22 cellular contexts compared by ENCODE assay signal in the genomic region with DNA sequence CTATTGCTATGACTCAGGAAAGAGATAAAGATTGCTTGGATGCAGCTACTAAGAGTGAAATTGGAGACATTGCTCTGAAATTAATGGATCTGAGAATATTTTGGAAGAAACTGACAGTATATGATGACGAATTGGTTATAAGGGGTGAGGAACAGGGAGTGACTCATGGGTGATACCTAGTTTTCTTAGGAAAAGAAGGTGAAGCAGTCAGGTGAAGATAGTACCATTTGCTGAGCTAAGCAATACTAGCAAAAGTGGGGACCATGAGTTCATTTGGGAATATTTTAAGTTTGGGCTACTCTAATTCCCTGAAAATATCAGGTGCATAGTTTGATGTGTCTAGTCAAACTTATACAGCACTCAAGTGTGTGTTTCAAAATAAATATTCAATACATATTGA.
A peak's percentile ranks its signal among the peaks of the same experiment; 100 is the strongest.
DNase-seq lines count a peak whose midpoint lies in the region; ATAC-seq, FAIRE-seq and TF ChIP-seq lines count a peak whose summit lies in the region.
"Had no signal": no experiment of that assay in that cellular context is flagged by ENCODE, and none has a peak within 500 bp of the region (broad histone marks: within the 10 kb centered on the region; RNA-seq: fewer than 3 reads in every experiment).

No MANE protein-coding gene starts in this region.

- no peak for FAIRE-seq in A549 (lab: Jason Lieb, UNC)
- no peak for FAIRE-seq in H1 (lab: Jason Lieb, UNC)
- FAIRE-seq: GM12878, GM18507, H54 had no signal

- no peaks in the 10 kb centered on the region for H3K27me3 ChIP-seq in PC-3 (ENCODE audit: low read length)
- no peaks in the 10 kb centered on the region for H3K27me3 ChIP-seq in H1 (replicated peaks in 1 of 4; ENCODE audit: control insufficient read depth in 3 of 4, extremely low read depth in 1 of 4, insufficient read depth in 3 of 4, low read length in 3 of 4)
- H3K27me3 ChIP-seq in WERI-Rb-1 (ENCODE audit: insufficient read depth, low read depth, severe bottlenecking) = no peaks in the 10 kb centered on the region

- H3K4me3 ChIP-seq in A549 (no peak overlapping the region), PC-3 (ENCODE audit: low read length) (no peak overlapping the region), H1 (ENCODE audit: extremely low read depth in 1 of 4, insufficient read depth in 2 of 4, low read depth in 3 of 4, low read length in 4 of 4) (no peak overlapping the region), WERI-Rb-1 (ENCODE audit: low read depth, low read length) (no peak overlapping the region)
- H3K4me3 ChIP-seq: GM12878, GM23338, HAP-1 had no signal

- H3K79me1 ChIP-seq in H1 (ENCODE audit: low read depth, low read length) = no peaks in the 10 kb centered on the region

- no peaks in the 10 kb centered on the region for H3F3A ChIP-seq in PC-3 (ENCODE audit: low read length, unreplicated experiment)

- BruUV-seq in PC-3 (replicated peaks; lab: Mats Ljungman, UMichigan) = no TSS peak

- H2BK120ac ChIP-seq in H1 (replicated peaks; ENCODE audit: low read depth, low read length) = no peak overlapping the region

- H2BK12ac ChIP-seq in H1 (ENCODE audit: low read depth, low read length) = no peak overlapping the region

- H2AK5ac ChIP-seq in H1 (ENCODE audit: low read depth, low read length) = no peak overlapping the region

- CTCF ChIA-PET in A549 (lab: Yijun Ruan, JAX) (interaction anchor here (1.7 kb wide), 1 partner anchor 12 kb away, joined by 4 read pairs; no protein-coding TSS in a partner anchor), PC-3 (lab: Charles Lee) (no interaction called here), H1 (lab: Charles Lee; ENCODE audit: partially characterized antibody) (interaction anchor here (0.9 to 1.2 kb wide), 3 partner anchors 9 to 541 kb away, joined by 3 read pairs; no protein-coding TSS in a partner anchor)

- no peak overlapping the region for H3K4ac ChIP-seq in H1 (replicated peaks; ENCODE audit: insufficient read length, low read depth, low read length)

- H3K4me2 ChIP-seq in A549 (no peak overlapping the region), PC-3 (ENCODE audit: low read length) (no peak overlapping the region), H1 (ENCODE audit: insufficient read depth in 1 of 2, low read depth in 2 of 2, low read length in 2 of 2) (no peak overlapping the region)
- H3K4me2 ChIP-seq: GM23338 had no signal

- intact Hi-C loops in PC-3 (cut with micrococcal nuclease) = no loop called here

- H3K9ac ChIP-seq in PC-3 (ENCODE audit: low read length) (no peak overlapping the region), H1 (replicated peaks in 1 of 4; ENCODE audit: extremely low read depth in 1 of 4, low read depth in 3 of 4, low read length in 3 of 4) (no peak overlapping the region)

- no peak overlapping the region for H3K27ac ChIP-seq in A549
- H3K27ac ChIP-seq in PC-3 (ENCODE audit: low read length) = no peak overlapping the region
- no peak overlapping the region for H3K27ac ChIP-seq in H1 (ENCODE audit: low read depth, low read length)
- no peak overlapping the region for H3K27ac ChIP-seq in WERI-Rb-1

- H2BK20ac ChIP-seq in H1 (ENCODE audit: low read length) = no peak overlapping the region

- H3K79me2 ChIP-seq in PC-3 (ENCODE audit: low read length) (no peaks in the 10 kb centered on the region), H1 (ENCODE audit: control insufficient read depth in 1 of 2, insufficient read depth in 2 of 2, low read length in 2 of 2) (no peaks in the 10 kb centered on the region)

- no peak overlapping the region for H3K23ac ChIP-seq in H1 (ENCODE audit: insufficient read length)

- H3K9me2 ChIP-seq in PC-3 (replicated peaks; ENCODE audit: low read length) = no peaks in the 10 kb centered on the region

- TF ChIP-seq EP300 in A549 (IDR thresholded peaks at IDR 0.05) = no peak
- no peak for TF ChIP-seq EP300 in H1 (IDR thresholded peaks at IDR 0.05; ENCODE audit: borderline replicate concordance in 1 of 2, low read depth in 2 of 2, low read length in 2 of 2)

- H4K20me1 ChIP-seq in PC-3 (ENCODE audit: low read length) (no peaks in the 10 kb centered on the region), H1 (replicated peaks in 1 of 2; ENCODE audit: control insufficient read depth in 1 of 2, insufficient read depth in 2 of 2, low read length in 2 of 2) (no peaks in the 10 kb centered on the region)

- H2BK5ac ChIP-seq in H1 (ENCODE audit: low read depth, low read length) = no peak overlapping the region

- no peaks in the 10 kb centered on the region for H3K36me3 ChIP-seq in PC-3 (ENCODE audit: low read depth, low read length)
- H3K36me3 ChIP-seq in H1 (ENCODE audit: control insufficient read depth in 2 of 4, insufficient read depth in 4 of 4, low read length in 3 of 4) = no peaks in the 10 kb centered on the region
- no peaks in the 10 kb centered on the region for H3K36me3 ChIP-seq in WERI-Rb-1
- H3K36me3 ChIP-seq: HAP-1 had no signal

- no peak overlapping the region for H4K8ac ChIP-seq in H1 (ENCODE audit: extremely low read depth, insufficient read depth, low read length)

- no peak for TF ChIP-seq CTCF in A549 (IDR thresholded peaks at IDR 0.05)
- TF ChIP-seq CTCF in PC-3 (conservative IDR thresholded peaks at IDR 0.05; ENCODE audit: low read depth, low read length) = no peak
- TF ChIP-seq CTCF in H1 (IDR thresholded peaks at IDR 0.05; ENCODE audit: control extremely low read depth in 1 of 3, insufficient read depth in 1 of 3, low read depth in 1 of 3, low read length in 3 of 3) = no peak
- TF ChIP-seq CTCF in WERI-Rb-1 (IDR thresholded peaks at IDR 0.05; ENCODE audit: low read depth, low read length) = no peak

- WGBS in A549 (ENCODE audit: missing lambda C conversion rate) = 0% methylated on average over 1 of the region's 1 CpG
- 94% methylated on average over 1 of the region's 1 CpG; no CpG with 5 or more reads in 1 of the 2 experiments for WGBS in H1 (ENCODE audit: extremely low coverage in 1 of 2, insufficient coverage in 1 of 2, insufficient read length in 1 of 2, insufficient replicate concordance in 2 of 2, low coverage in 1 of 2, low lambda C conversion rate in 2 of 2, missing lambda C conversion rate in 1 of 2), 2 experiments

- ATAC-seq in A549 (no peak), PC-3 (no peak)
- ATAC-seq: CD8-positive, alpha-beta T cell; GM12878; GM23338 had no signal

- H3K18ac ChIP-seq in H1 (ENCODE audit: extremely low read depth, low read length) = no peak overlapping the region

- POLR2A ChIA-PET in A549 (lab: Yijun Ruan, JAX) (no interaction called here), PC-3 (lab: Charles Lee; ENCODE audit: unreplicated experiment) (no interaction called here), H1 (lab: Charles Lee; ENCODE audit: partially characterized antibody) (no interaction called here)

- no peak overlapping the region for H2AFZ ChIP-seq in PC-3 (ENCODE audit: low read length)
- H2AFZ ChIP-seq in H1 (ENCODE audit: low read length) = no peak overlapping the region
- H2AFZ ChIP-seq: GM23338 had no signal

- TF ChIP-seq RAD21 in A549 (conservative IDR thresholded peaks at IDR 0.05 in 1 of 2, IDR thresholded peaks at IDR 0.05 in 1 of 2) = no peak
- no peak for TF ChIP-seq RAD21 in H1 (IDR thresholded peaks at IDR 0.05 in 1 of 2, conservative IDR thresholded peaks at IDR 0.05 in 1 of 2; ENCODE audit: low read depth in 2 of 2, low read length in 2 of 2)

- no peak overlapping the region for H4K91ac ChIP-seq in H1 (replicated peaks; ENCODE audit: insufficient read length, low read length)

- H2BK15ac ChIP-seq in H1 (ENCODE audit: low read length) = no peak overlapping the region

- no peak overlapping the region for H3K56ac ChIP-seq in H1 (replicated peaks; ENCODE audit: insufficient read length, low read depth, low read length)

- H3K4me1 ChIP-seq in A549 (no peaks in the 10 kb centered on the region), PC-3 (ENCODE audit: insufficient read depth, low read length) (no peaks in the 10 kb centered on the region), H1 (replicated peaks in 1 of 4; ENCODE audit: control insufficient read depth in 3 of 4, insufficient read depth in 4 of 4, low read length in 3 of 4) (no peaks in the 10 kb centered on the region)
- H3K4me1 ChIP-seq: Caco-2, HAP-1 had no signal

- no peak overlapping the region for H4K5ac ChIP-seq in H1 (ENCODE audit: insufficient read length, low read depth, low read length)

- no peak overlapping the region for H3K14ac ChIP-seq in H1 (ENCODE audit: insufficient read length)

- no peak for TF ChIP-seq POLR2A in A549 (IDR thresholded peaks at IDR 0.05; ENCODE audit: low read length)
- no peak for TF ChIP-seq POLR2A in H1 (IDR thresholded peaks at IDR 0.05; ENCODE audit: control extremely low read depth in 1 of 2, low read depth in 2 of 2, low read length in 2 of 2)

- H3K9me3 ChIP-seq in A549 = no peaks in the 10 kb centered on the region
- no peaks in the 10 kb centered on the region for H3K9me3 ChIP-seq in PC-3 (ENCODE audit: low read length)
- no peaks in the 10 kb centered on the region for H3K9me3 ChIP-seq in H1 (ENCODE audit: insufficient read depth in 2 of 2, low read depth in 1 of 2, low read length in 1 of 2)
- no peaks in the 10 kb centered on the region for H3K9me3 ChIP-seq in WERI-Rb-1 (ENCODE audit: severe bottlenecking)
- H3K9me3 ChIP-seq: Caco-2, HAP-1 had no signal

- H3K23me2 ChIP-seq in H1 (ENCODE audit: low read depth, low read length) = no peaks in the 10 kb centered on the region

- DNase-seq in A549 (ENCODE audit: low read depth in 1 of 2, low spot score in 1 of 2) = no peak
- DNase-seq in PC-3 = peak; percentile 6
- DNase-seq in SW480 (ENCODE audit: low spot score) = peak; percentile 6
- DNase-seq in H1 (ENCODE audit: low read depth in 1 of 2, low spot score in 2 of 2) = no peak
- no peak for DNase-seq in middle frontal gyrus (ENCODE audit: extremely low spot score, low spot score)
- no peak for DNase-seq in NCI-H1694 treated with DMSO at 0.1 percent for 48 hours (lab: John Stamatoyannopoulos, UW)
- DNase-seq in WERI-Rb-1 = no peak
- DNase-seq: 8988T; C1 segment of cervical spinal cord; Caco-2; CD4-positive, CD25-positive, alpha-beta regulatory T cell; CD8-positive, alpha-beta T cell; DMS153; DMS79; EL; GDM1; HFFc6 had no signal

TF ChIP-seq in A549, 52 proteins besides CTCF, POLR2A, EP300 and RAD21 (continues in another document):
- TF ChIP-seq TFCP2L1 (CRISPR knock-in tag; IDR thresholded peaks at IDR 0.05) (no peak), CHD2 (IDR thresholded peaks at IDR 0.05; ENCODE audit: low read length, partially characterized antibody) (no peak)
- TF ChIP-seq, protein P1, sequence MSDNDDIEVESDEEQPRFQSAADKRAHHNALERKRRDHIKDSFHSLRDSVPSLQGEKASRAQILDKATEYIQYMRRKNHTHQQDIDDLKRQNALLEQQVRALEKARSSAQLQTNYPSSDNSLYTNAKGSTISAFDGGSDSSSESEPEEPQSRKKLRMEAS (IDR thresholded peaks at IDR 0.05) = no peak

TF ChIP-seq in H1, 55 proteins besides CTCF, POLR2A, EP300 and RAD21 (continues in another document):
- TF ChIP-seq CBX8 (IDR thresholded peaks at IDR 0.05; ENCODE audit: borderline replicate concordance, low read depth, low read length) (no peak), CEBPB (IDR thresholded peaks at IDR 0.05; ENCODE audit: low read depth, low read length) (no peak), CHD1 (IDR thresholded peaks at IDR 0.05; ENCODE audit: low read depth, low read length) (no peak), MAFK (IDR thresholded peaks at IDR 0.05; ENCODE audit: low read depth, low read length) (peak; percentile 68; the same call in 1 of the 2 replicates), NANOG (IDR thresholded peaks at IDR 0.05; ENCODE audit: insufficient read depth, low read depth, low read length, poor library complexity, severe bottlenecking) (no peak), ZNF274 (IDR thresholded peaks at IDR 0.05; ENCODE audit: borderline replicate concordance, extremely low read depth, low read length) (no peak)

Comparison
In these comparisons a context has a peak if more than half of its experiments do, and no peak if none do; other contexts are left out.
1. DNase-seq: peak in PC-3 (single experiment) and SW480 (single experiment); none in A549 (0 of 2), H1 (0 of 2), middle frontal gyrus (single experiment), NCI-H1694 treated with DMSO at 0.1 percent for 48 hours (single experiment) and WERI-Rb-1 (single experiment).